19 cellular contexts compared by ENCODE assay signal in the genomic region with DNA sequence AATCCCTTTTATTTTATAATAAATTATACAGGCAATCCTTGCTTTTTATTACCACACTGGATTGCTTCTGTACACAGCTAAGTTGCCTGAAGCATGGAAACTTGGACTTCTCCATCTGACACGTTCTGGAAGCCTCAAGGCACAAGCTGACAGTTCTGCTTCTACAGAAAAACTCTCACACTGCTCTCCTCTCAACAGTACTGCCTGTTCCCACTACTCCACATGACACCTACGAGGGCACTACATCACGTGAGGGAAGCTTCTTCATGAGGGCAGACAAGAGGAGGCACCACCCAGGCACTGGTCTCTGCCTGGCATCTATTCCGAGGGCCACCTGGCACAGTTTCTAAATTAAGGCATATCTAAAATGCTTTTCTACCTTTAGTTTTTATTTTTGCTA.
"Had no signal": no experiment of that assay in that cellular context is flagged by ENCODE, and none has a peak within 500 bp of the region (broad histone marks: within the 10 kb centered on the region; RNA-seq: fewer than 3 reads in every experiment).

No MANE protein-coding gene starts in this region.

- H3K9me3 Mint-ChIP-seq: activated CD4-positive, alpha-beta memory T cell treated with anti-CD3 and anti-CD28 coated beads, Interleukin-2, amount 10 ng/mL, durations not matched to agents 7 days and 5 days; activated CD4-positive, alpha-beta T cell treated with anti-CD3 and anti-CD28 coated beads, Interleukin-2, amount 10 ng/mL, durations not matched to agents 7 days and 5 days; activated naive CD4-positive, alpha-beta T cell treated with anti-CD3 and anti-CD28 coated beads, Interleukin-2, amount 50 U/mL, for 24 hours; activated T-cell treated with anti-CD3 and anti-CD28 coated beads, Interleukin-2, amount 50 U/mL, for 24 hours; nephron; T-helper 1 cell treated with Interleukin-12 subunit alpha and Interleukin-12 subunit beta and Interleukin-4 antibody, amounts not matched to agents 30 μg/mL and 1 μg/mL, for 36 hours had no signal

- H3K27me3 Mint-ChIP-seq: activated CD4-positive, alpha-beta memory T cell treated with anti-CD3 and anti-CD28 coated beads, Interleukin-2, amount 10 ng/mL, durations not matched to agents 7 days and 5 days; activated CD4-positive, alpha-beta T cell treated with anti-CD3 and anti-CD28 coated beads, Interleukin-2, amount 10 ng/mL, durations not matched to agents 7 days and 5 days; activated naive CD4-positive, alpha-beta T cell treated with anti-CD3 and anti-CD28 coated beads, Interleukin-2, amount 50 U/mL, for 24 hours; activated T-cell treated with anti-CD3 and anti-CD28 coated beads, Interleukin-2, amount 50 U/mL, for 24 hours had no signal

- H3K4me1 Mint-ChIP-seq: nephron had no signal

- H3K4me3 Mint-ChIP-seq: activated CD4-positive, alpha-beta memory T cell treated with anti-CD3 and anti-CD28 coated beads, Interleukin-2, amount 10 ng/mL, durations not matched to agents 7 days and 5 days; activated CD4-positive, alpha-beta T cell treated with anti-CD3 and anti-CD28 coated beads, Interleukin-2, amount 10 ng/mL, durations not matched to agents 7 days and 5 days; activated naive CD4-positive, alpha-beta T cell treated with anti-CD3 and anti-CD28 coated beads, Interleukin-2, amount 50 U/mL, for 24 hours; activated T-cell treated with anti-CD3 and anti-CD28 coated beads, Interleukin-2, amount 50 U/mL, for 24 hours; nephron; T-helper 1 cell treated with Interleukin-12 subunit alpha and Interleukin-12 subunit beta and Interleukin-4 antibody, amounts not matched to agents 30 μg/mL and 1 μg/mL, for 36 hours had no signal

- DNase-seq: activated CD4-positive, alpha-beta memory T cell treated with anti-CD3 and anti-CD28 coated beads, Interleukin-2, amount 10 ng/mL, durations not matched to agents 7 days and 5 days; activated CD4-positive, alpha-beta T cell treated with anti-CD3 and anti-CD28 coated beads, Interleukin-2, amount 10 ng/mL, durations not matched to agents 7 days and 5 days; activated CD8-positive, alpha-beta memory T cell treated with anti-CD3 and anti-CD28 coated beads, Interleukin-2, amount 50 U/mL, for 48 hours; activated gamma-delta T cell treated with Interleukin-2 at 50 U/mL for 16 hours; activated T-cell treated with anti-CD3 and anti-CD28 coated beads, Interleukin-2, amount 50 U/mL, for 24 hours; dermis blood vessel endothelial cell; effector CD4-positive, alpha-beta T cell; esophagus squamous epithelium; left lung; stimulated activated CD4-positive, alpha-beta T cell treated with anti-CD3 and anti-CD28 coated beads, Interleukin-1b, Interleukin-23, amount 100 ng/mL, for 48 hours; stimulated activated naive CD4-positive, alpha-beta T cell; T-helper 9 cell; tibial artery; upper lobe of right lung; WERI-Rb-1 had no signal

- H3K27ac Mint-ChIP-seq: activated CD4-positive, alpha-beta memory T cell treated with anti-CD3 and anti-CD28 coated beads, Interleukin-2, amount 10 ng/mL, durations not matched to agents 7 days and 5 days; activated CD4-positive, alpha-beta T cell treated with anti-CD3 and anti-CD28 coated beads, Interleukin-2, amount 10 ng/mL, durations not matched to agents 7 days and 5 days; activated T-cell treated with anti-CD3 and anti-CD28 coated beads, Interleukin-2, amount 50 U/mL, for 24 hours; nephron; T-helper 1 cell treated with Interleukin-12 subunit alpha and Interleukin-12 subunit beta and Interleukin-4 antibody, amounts not matched to agents 30 μg/mL and 1 μg/mL, for 36 hours had no signal

- ATAC-seq: activated CD4-positive, CD25-positive, alpha-beta regulatory T cell treated with anti-CD3 and anti-CD28 coated beads, Interleukin-2, amount 50 U/mL, for 24 hours; left lung; upper lobe of right lung had no signal
